In the genomic region with DNA sequence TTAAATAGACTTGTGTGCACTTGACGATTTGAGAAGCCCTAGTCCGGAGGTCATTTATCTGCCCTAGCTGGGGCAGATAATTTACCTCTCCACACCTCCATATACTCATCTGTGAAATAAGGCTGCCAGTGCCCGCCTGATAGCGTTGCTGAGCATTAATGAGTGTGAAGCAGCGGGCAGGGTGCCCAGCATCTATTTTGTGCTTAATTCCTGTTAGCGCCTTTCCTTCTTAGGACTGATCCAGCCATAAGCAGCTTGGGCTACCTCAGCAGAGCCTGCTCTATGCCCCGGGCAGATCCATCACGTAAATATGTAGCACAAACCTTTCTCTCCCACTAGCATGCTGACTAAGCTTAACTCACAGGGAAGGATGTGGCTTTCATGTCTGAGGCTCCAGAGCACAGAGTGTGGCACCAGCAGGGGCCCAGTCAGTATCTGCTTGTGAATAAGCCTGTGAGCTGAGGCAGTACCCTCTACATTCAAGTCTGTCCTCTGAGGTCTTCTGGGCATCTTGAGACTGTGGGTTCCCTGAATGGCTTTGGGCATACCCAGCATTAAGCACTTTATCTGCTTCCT, we compare ENCODE assay signal across 1 cellular context.
A peak's percentile ranks its signal among the peaks of the same experiment; 100 is the strongest.
TF ChIP-seq lines count a peak whose summit lies in the region.

No MANE protein-coding gene starts in this region.

TF ChIP-seq in HepG2, 621 proteins besides CTCF, POLR2A, EP300 and RAD21:
- TF ChIP-seq FOXP1 (IDR thresholded peaks at IDR 0.05) (no peak), FOXP1 (CRISPR knock-in tag; IDR thresholded peaks at IDR 0.05) (no peak), MAFF (IDR thresholded peaks at IDR 0.05; ENCODE audit: low read depth, low read length) (peak; percentile 52), ZNF572 (CRISPR knock-in tag; IDR thresholded peaks at IDR 0.05) (no peak), MAFK (conservative IDR thresholded peaks at IDR 0.05 in 1 of 2, IDR thresholded peaks at IDR 0.05 in 1 of 2; ENCODE audit: low read length in 2 of 2) (peak; percentile 24 to 60; a peak in 2 of 4 replicates)
- TF ChIP-seq, protein P1, sequence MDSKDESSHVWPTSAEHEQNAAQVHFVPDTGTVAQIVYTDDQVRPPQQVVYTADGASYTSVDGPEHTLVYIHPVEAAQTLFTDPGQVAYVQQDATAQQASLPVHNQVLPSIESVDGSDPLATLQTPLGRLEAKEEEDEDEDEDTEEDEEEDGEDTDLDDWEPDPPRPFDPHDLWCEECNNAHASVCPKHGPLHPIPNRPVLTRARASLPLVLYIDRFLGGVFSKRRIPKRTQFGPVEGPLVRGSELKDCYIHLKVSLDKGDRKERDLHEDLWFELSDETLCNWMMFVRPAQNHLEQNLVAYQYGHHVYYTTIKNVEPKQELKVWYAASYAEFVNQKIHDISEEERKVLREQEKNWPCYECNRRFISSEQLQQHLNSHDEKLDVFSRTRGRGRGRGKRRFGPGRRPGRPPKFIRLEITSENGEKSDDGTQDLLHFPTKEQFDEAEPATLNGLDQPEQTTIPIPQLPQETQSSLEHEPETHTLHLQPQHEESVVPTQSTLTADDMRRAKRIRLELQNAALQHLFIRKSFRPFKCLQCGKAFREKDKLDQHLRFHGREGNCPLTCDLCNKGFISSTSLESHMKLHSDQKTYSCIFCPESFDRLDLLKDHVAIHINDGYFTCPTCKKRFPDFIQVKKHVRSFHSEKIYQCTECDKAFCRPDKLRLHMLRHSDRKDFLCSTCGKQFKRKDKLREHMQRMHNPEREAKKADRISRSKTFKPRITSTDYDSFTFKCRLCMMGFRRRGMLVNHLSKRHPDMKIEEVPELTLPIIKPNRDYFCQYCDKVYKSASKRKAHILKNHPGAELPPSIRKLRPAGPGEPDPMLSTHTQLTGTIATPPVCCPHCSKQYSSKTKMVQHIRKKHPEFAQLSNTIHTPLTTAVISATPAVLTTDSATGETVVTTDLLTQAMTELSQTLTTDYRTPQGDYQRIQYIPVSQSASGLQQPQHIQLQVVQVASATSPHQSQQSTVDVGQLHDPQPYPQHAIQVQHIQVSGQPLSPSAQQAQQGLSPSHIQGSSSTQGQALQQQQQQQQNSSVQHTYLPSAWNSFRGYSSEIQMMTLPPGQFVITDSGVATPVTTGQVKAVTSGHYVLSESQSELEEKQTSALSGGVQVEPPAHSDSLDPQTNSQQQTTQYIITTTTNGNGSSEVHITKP (CRISPR knock-in tag; IDR thresholded peaks at IDR 0.05; ENCODE audit: low read depth): no peak
